ENCODE assay signal across 8 cellular contexts in the genomic region with DNA sequence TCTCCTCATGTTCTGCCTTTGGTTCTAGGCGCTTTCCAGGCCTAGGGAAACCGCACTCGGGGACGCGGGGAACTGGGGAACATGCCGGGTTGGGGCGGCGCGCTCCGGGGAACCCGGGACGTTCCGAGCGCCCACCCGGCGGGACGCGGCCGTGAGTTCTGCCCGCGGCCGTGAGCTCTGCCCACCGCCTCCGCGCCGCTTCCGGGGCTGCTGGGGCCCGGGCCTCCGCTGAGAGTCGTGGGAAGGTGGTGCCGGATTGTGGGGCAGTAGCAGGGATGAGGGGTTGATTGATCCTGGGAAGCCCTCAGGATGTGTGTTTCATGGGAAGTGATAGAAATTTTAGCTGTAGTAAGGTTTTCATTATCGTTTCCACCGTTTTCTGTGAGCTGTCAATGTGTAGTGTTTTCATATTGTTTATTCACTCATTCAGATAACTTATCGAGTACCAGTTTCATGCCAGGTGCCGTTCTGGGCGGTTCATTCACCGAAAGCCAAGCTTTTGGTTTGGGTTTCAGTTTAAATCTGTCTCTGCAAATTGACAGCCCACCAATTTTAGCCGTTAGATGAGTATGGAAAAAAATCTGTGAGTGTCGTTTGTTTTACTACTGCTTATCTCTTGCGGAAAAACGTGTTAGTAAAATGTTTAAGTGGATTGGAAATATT. TPM values are rescaled to one million over a fixed set of nuclear protein-coding genes. Genes with fewer than 3 reads are reported as not detected.
A peak's percentile ranks its signal among the peaks of the same experiment; 100 is the strongest.
DNase-seq lines count a peak whose midpoint lies in the region; ATAC-seq, FAIRE-seq and TF ChIP-seq lines count a peak whose summit lies in the region.

No MANE protein-coding gene starts in this region.

- H3K4me3 Mint-ChIP-seq in stimulated activated memory B cell treated with anti-CD40 and anti-IgM and Interleukin-4, amounts not matched to agents 10 μg/mL and 1 μg/mL and 100 μg/mL, for 72 hours, result peak overlapping the region; percentile 92

- H3K9me3 Mint-ChIP-seq in stimulated activated memory B cell treated with anti-CD40 and anti-IgM and Interleukin-4, amounts not matched to agents 10 μg/mL and 1 μg/mL and 100 μg/mL, for 72 hours, result no peaks in the 10 kb centered on the region

- no peak for TF ChIP-seq CTCF in HFF-Myc (IDR thresholded peaks at IDR 0.05; ENCODE audit: low read depth, low read length, missing control alignments)
- TF ChIP-seq CTCF in kidney (IDR thresholded peaks at IDR 0.05; ENCODE audit: borderline replicate concordance, extremely low read depth, insufficient read depth), result no peak

- H3K36me3 ChIP-seq in kidney (ENCODE audit: control insufficient read depth in 1 of 2, insufficient read depth in 2 of 2, low read length in 2 of 2), result peaks cover 0 to 2% of the 10 kb centered on the region in 2 donors

- intact Hi-C loops in kidney (cut with DNase I), result no loop called here

- DNase-seq in NCI-H526 (lab: John Stamatoyannopoulos, UW) (peak; percentile 16 to 39), NCI-H526 treated with DMSO at 0.1 percent for 48 hours (lab: John Stamatoyannopoulos, UW) (no peak), HFF-Myc (ENCODE audit: extremely low read depth, low read depth) (no peak), NCI-H69 (lab: John Stamatoyannopoulos, UW) (peak; percentile 57), astrocyte of the hippocampus (ENCODE audit: low read depth, low spot score) (peak; percentile 45), kidney (no peak), medulla oblongata (ENCODE audit: extremely low spot score) (no peak)

- H3K9me3 ChIP-seq in kidney (ENCODE audit: control insufficient read depth in 1 of 2, low read length in 2 of 2), result no peaks in the 10 kb centered on the region

- ATAC-seq in stimulated activated memory B cell treated with anti-CD40 and anti-IgM and Interleukin-4, amounts not matched to agents 10 μg/mL and 1 μg/mL and 100 μg/mL, for 72 hours, result peak; percentile 61

- peaks cover 12 to 15% of the 10 kb centered on the region in 2 donors for H3K4me1 ChIP-seq in kidney (ENCODE audit: control insufficient read depth in 1 of 2, insufficient read depth in 1 of 2, low read depth in 1 of 2, low read length in 2 of 2)

- no peak for FAIRE-seq in kidney (lab: Jason Lieb, UNC)

- peaks cover 20% of the 10 kb centered on the region for H3K36me3 Mint-ChIP-seq in stimulated activated memory B cell treated with anti-CD40 and anti-IgM and Interleukin-4, amounts not matched to agents 10 μg/mL and 1 μg/mL and 100 μg/mL, for 72 hours

- H3K9ac ChIP-seq in kidney (ENCODE audit: low read length in 2 of 2), result peak overlapping the region; percentile 67 to 79

- H3K27ac Mint-ChIP-seq in stimulated activated memory B cell treated with anti-CD40 and anti-IgM and Interleukin-4, amounts not matched to agents 10 μg/mL and 1 μg/mL and 100 μg/mL, for 72 hours, result peak overlapping the region; percentile 72

- peak overlapping the region; percentile 90 for H3K4me3 ChIP-seq in HFF-Myc (replicated peaks; ENCODE audit: low read depth, low read length)
- peak overlapping the region; percentile 78 to 96 for H3K4me3 ChIP-seq in kidney (ENCODE audit: low read length in 2 of 2)

- peaks cover 58% of the 10 kb centered on the region for H3K4me1 Mint-ChIP-seq in stimulated activated memory B cell treated with anti-CD40 and anti-IgM and Interleukin-4, amounts not matched to agents 10 μg/mL and 1 μg/mL and 100 μg/mL, for 72 hours

- H3K27ac ChIP-seq in kidney (ENCODE audit: low read depth in 2 of 2, low read length in 2 of 2), result peak overlapping the region; percentile 41 to 48

- no peaks in the 10 kb centered on the region for H3K27me3 Mint-ChIP-seq in stimulated activated memory B cell treated with anti-CD40 and anti-IgM and Interleukin-4, amounts not matched to agents 10 μg/mL and 1 μg/mL and 100 μg/mL, for 72 hours

RNA-seq across cellular contexts. Expression of gene MTRR, which starts 0.7 kb away (rescaled TPM):
- total RNA-seq in kidney, result 75.8 TPM
- polyA plus RNA-seq in kidney (ENCODE audit: insufficient read depth, low read depth, low replicate concordance), result 19.6 TPM

RNA-seq across cellular contexts. Expression of gene FASTKD3, which starts 0.8 kb away (rescaled TPM):
- total RNA-seq in kidney, result 11.3 TPM
- polyA plus RNA-seq in kidney (ENCODE audit: insufficient read depth, low read depth, low replicate concordance), result 15.3 TPM

RNA-seq across cellular contexts. Expression of gene CFAP90, which starts 18.7 kb away (rescaled TPM):
- 3.6 TPM for total RNA-seq in kidney
- 7.7 TPM for polyA plus RNA-seq in kidney (ENCODE audit: insufficient read depth, low read depth, low replicate concordance)

Comparison
In these comparisons a context has a peak if more than half of its experiments do, and no peak if none do; other contexts are left out.
1. DNase-seq: peak in NCI-H526 (2 of 2), NCI-H69 (single experiment) and astrocyte of the hippocampus (single experiment); none in NCI-H526 treated with DMSO at 0.1 percent for 48 hours (single experiment), HFF-Myc (single experiment), kidney (single experiment) and medulla oblongata (single experiment).